31 cellular contexts compared by ENCODE assay signal in the genomic region with DNA sequence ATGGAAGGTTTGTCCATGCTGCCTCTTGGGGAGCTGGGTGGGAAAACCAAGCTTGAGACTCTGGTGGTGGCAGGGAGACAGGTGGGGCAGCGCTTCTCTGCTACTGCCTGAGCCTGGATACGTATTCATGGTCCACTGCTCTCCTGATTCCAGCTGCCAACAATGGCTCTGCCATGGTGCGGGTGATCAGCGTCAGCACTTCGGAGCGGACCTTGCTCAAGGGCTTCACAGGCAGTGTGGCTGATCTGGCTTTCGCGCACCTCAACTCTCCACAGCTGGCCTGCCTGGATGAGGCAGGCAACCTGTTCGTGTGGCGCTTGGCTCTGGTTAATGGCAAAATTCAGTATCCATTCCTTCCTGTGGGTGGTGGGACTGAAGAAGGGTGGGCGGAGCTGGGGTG. TPM values are rescaled to one million over a fixed set of nuclear protein-coding genes. Genes with fewer than 3 reads are reported as not detected.
"Had no signal": no experiment of that assay in that cellular context is flagged by ENCODE, and none has a peak within 500 bp of the region (broad histone marks: within the 10 kb centered on the region; RNA-seq: fewer than 3 reads in every experiment).

No MANE protein-coding gene starts in this region.

- H3K27me3 ChIP-seq: right atrium auricular region, suprapubic skin, tibial artery, upper lobe of right lung had no signal

- ATAC-seq: left cardiac atrium, left ventricle myocardium superior, lower lobe of right lung, natural killer cell, sciatic nerve, upper lobe of right lung had no signal

- H3K27me3 Mint-ChIP-seq: naive B cell; progenitor cell of endocrine pancreas; stimulated activated naive CD8-positive, alpha-beta T cell treated with anti-CD3 and anti-CD28 coated beads, Interleukin-15, Interleukin-2, amounts not matched to agents 100 ng/mL and 50 ng/mL, for 24 hours had no signal

- H3K27ac ChIP-seq: lower lobe of right lung, right atrium auricular region, skin epidermis, suprapubic skin, thoracic aorta, tibial artery, upper lobe of right lung had no signal

- H3K9me3 ChIP-seq: lower lobe of right lung, right atrium auricular region, suprapubic skin, thoracic aorta, tibial artery, upper lobe of right lung had no signal

- H3K4me3 ChIP-seq: lower lobe of right lung, right atrium auricular region, skin epidermis, suprapubic skin, thoracic aorta, tibial artery, upper lobe of right lung had no signal

- H3K9me3 Mint-ChIP-seq: mesothelial cell of epicardium; naive B cell; natural killer cell; nephron progenitor cell; stimulated activated naive CD8-positive, alpha-beta T cell treated with anti-CD3 and anti-CD28 coated beads, Interleukin-15, Interleukin-2, amounts not matched to agents 100 ng/mL and 50 ng/mL, for 24 hours had no signal

- H3K36me3 Mint-ChIP-seq: natural killer cell had no signal

- H3K27ac Mint-ChIP-seq: mesothelial cell of epicardium; naive B cell; natural killer cell; nephron progenitor cell; progenitor cell of endocrine pancreas; stimulated activated naive CD8-positive, alpha-beta T cell treated with anti-CD3 and anti-CD28 coated beads, Interleukin-15, Interleukin-2, amounts not matched to agents 100 ng/mL and 50 ng/mL, for 24 hours had no signal

- H3K4me3 Mint-ChIP-seq: mesothelial cell of epicardium; natural killer cell; nephron progenitor cell; stimulated activated naive CD8-positive, alpha-beta T cell treated with anti-CD3 and anti-CD28 coated beads, Interleukin-15, Interleukin-2, amounts not matched to agents 100 ng/mL and 50 ng/mL, for 24 hours had no signal

- DNase-seq: hippocampal formation; kidney glomerular epithelial cell; left cardiac atrium; left ventricle myocardium superior; lower lobe of right lung; mammary epithelial cell; mesendoderm; naive B cell; natural killer cell; nephron progenitor cell; nucleus accumbens; stimulated activated CD4-positive, alpha-beta T cell treated with anti-CD3 and anti-CD28 coated beads, Interleukin-12 subunit alpha, Interleukin-12 subunit beta, amount 100 ng/mL, for 4 hours; stimulated activated CD4-positive, alpha-beta T cell treated with anti-CD3 and anti-CD28 coated beads, Interleukin-15, amount 100 ng/mL, for 24 hours; stimulated activated CD4-positive, alpha-beta T cell treated with anti-CD3 and anti-CD28 coated beads, Interleukin-2, amount 100 ng/mL, for 24 hours; stimulated activated CD4-positive, alpha-beta T cell treated with anti-CD3 and anti-CD28 coated beads, Interleukin-4, amount 100 ng/mL, for 1 hour; stimulated activated naive CD4-positive, alpha-beta T cell; tibial artery; trophoblast cell; upper lobe of right lung had no signal

RNA-seq across cellular contexts. Expression of a gene that starts 7.6 kb away (rescaled TPM):
- total RNA-seq: left ventricle myocardium superior, mesothelial cell of epicardium, mononuclear cell, progenitor cell of endocrine pancreas, pulmonary artery endothelial cell, renal cortical epithelial cell, right atrium auricular region, thoracic aorta had no signal
- polyA plus RNA-seq: keratinocyte, mammary epithelial cell had no signal
